In the genomic region with DNA sequence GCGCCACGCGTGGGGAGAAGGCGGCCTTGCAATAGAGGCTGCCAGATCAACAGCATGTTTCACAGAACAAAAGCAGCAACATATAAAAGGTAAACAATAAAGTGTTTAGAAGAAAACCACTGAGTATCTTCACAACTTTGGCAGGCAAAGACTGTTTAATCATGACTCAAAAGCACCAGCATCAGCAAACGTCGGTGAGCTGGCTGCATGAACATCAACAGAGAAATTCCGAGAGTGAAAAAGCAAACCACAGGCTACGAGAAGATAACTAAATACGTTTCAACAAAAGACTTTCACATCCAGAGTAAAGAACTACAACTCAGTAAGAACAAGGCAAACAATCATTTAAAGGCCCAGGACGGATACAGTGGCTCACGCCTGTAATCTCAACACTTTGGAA, we compare ENCODE assay signal across 20 cellular contexts.
A peak's percentile ranks its signal among the peaks of the same experiment; 100 is the strongest.
DNase-seq lines count a peak whose midpoint lies in the region; ATAC-seq and TF ChIP-seq lines count a peak whose summit lies in the region.
"Had no signal": no experiment of that assay in that cellular context is flagged by ENCODE, and none has a peak within 500 bp of the region (broad histone marks: within the 10 kb centered on the region; RNA-seq: fewer than 3 reads in every experiment).

No MANE protein-coding gene starts in this region.

- no peak for ATAC-seq in upper lobe of left lung (ENCODE audit: low FRiP score in 2 of 2)

- TF ChIP-seq CTCF in astrocyte of the cerebellum (IDR thresholded peaks at IDR 0.05; ENCODE audit: low read depth, low read length, missing control alignments) (no peak), fibroblast of mammary gland (conservative IDR thresholded peaks at IDR 0.05; ENCODE audit: control insufficient read depth, insufficient read depth, low read depth, low read length) (no peak), osteoblast (IDR thresholded peaks at IDR 0.05; ENCODE audit: extremely low read depth, low read depth, low read length) (no peak), GM10266 (IDR thresholded peaks at IDR 0.05; ENCODE audit: control insufficient read depth, insufficient read depth, low read depth, missing control alignments) (no peak), upper lobe of left lung (IDR thresholded peaks at IDR 0.05) (no peak)

- no peaks in the 10 kb centered on the region for H4K20me1 ChIP-seq in osteoblast (ENCODE audit: insufficient read depth, low read length)

- H3K4me3 ChIP-seq in astrocyte of the cerebellum (ENCODE audit: low read depth, low read length) (no peak overlapping the region), fibroblast of mammary gland (ENCODE audit: control insufficient read depth, low read depth, low read length) (no peak overlapping the region), osteoblast (ENCODE audit: insufficient read depth, low read length) (no peak overlapping the region), upper lobe of left lung (no peak overlapping the region)
- H3K4me3 ChIP-seq: SJSA1 had no signal

- in situ Hi-C loops in astrocyte of the cerebellum (cut with HindIII; ENCODE audit: low sequenced_read_pairs), result no loop called here

- WGBS in upper lobe of left lung, 2 donors, result 92 to 93% methylated on average over 11 of the region's 11 CpGs

- no peak overlapping the region for H3K4me2 ChIP-seq in osteoblast (ENCODE audit: insufficient read depth, low read length)
- H3K4me2 ChIP-seq: KMS-11 had no signal

- no peaks in the 10 kb centered on the region for H3K79me2 ChIP-seq in osteoblast (ENCODE audit: insufficient read depth, low read length)

- TF ChIP-seq POLR2A in upper lobe of left lung (IDR thresholded peaks at IDR 0.05), result no peak

- no peaks in the 10 kb centered on the region for H3K36me3 ChIP-seq in osteoblast (ENCODE audit: insufficient read depth, low read length)
- peaks cover 0 to 5% (median under 1%) of the 10 kb centered on the region in 4 donors for H3K36me3 ChIP-seq in upper lobe of left lung

- no peak overlapping the region for H3K27ac ChIP-seq in osteoblast (ENCODE audit: low read depth, low read length)
- H3K27ac ChIP-seq in upper lobe of left lung, result no peak overlapping the region
- H3K27ac ChIP-seq: KMS-11, SJSA1 had no signal

- H3K27me3 ChIP-seq in osteoblast (ENCODE audit: insufficient read depth, low read length) (no peaks in the 10 kb centered on the region), upper lobe of left lung (no peaks in the 10 kb centered on the region)
- H3K27me3 ChIP-seq: SJSA1 had no signal

- H3K4me1 ChIP-seq in osteoblast (ENCODE audit: insufficient read depth, low read length), result no peaks in the 10 kb centered on the region
- H3K4me1 ChIP-seq in upper lobe of left lung, result peaks cover 9 to 12% (median 11%) of the 10 kb centered on the region in 4 donors

- H3K9me3 ChIP-seq in osteoblast (ENCODE audit: low read depth, low read length) (peaks cover 2% of the 10 kb centered on the region), upper lobe of left lung (peaks cover 0 to 5% (median 0%) of the 10 kb centered on the region in 4 donors)

- H2AFZ ChIP-seq in osteoblast (ENCODE audit: low read length), result no peak overlapping the region

- no peak for TF ChIP-seq EP300 in upper lobe of left lung (IDR thresholded peaks at IDR 0.05)

- DNase-seq in H4 (ENCODE audit: low spot score), result peak; percentile 95
- DNase-seq in astrocyte of the cerebellum (ENCODE audit: low read depth), result peak; percentile 66
- peak; percentile 75 for DNase-seq in fibroblast of mammary gland (ENCODE audit: low read depth)
- peak; percentile 93 for DNase-seq in osteoblast (ENCODE audit: insufficient read length, low spot score, missing footprints)
- no peak for DNase-seq in SIG-M5 treated with dmso at 0.1 percent for 504 hours (lab: John Stamatoyannopoulos, UW; ENCODE audit: unreplicated experiment)
- DNase-seq in GM10266 (ENCODE audit: extremely low spot score), result no peak
- no peak for DNase-seq in activated CD4-positive, alpha-beta T cell treated with anti-CD3 and anti-CD28 coated beads, Interleukin-2, amount 50 U/mL, for 1 hour
- DNase-seq in upper lobe of left lung, result no peak
- DNase-seq: DMS53, GDM1, HCEC 1CT, MV-4-11, NCI-H1105 treated with DMSO at 0.1 percent for 48 hours, NCI-H1694, NCI-H2081, NCI-H2171 treated with DMSO at 0.1 percent for 48 hours, NCI-H526, OCI-M1 had no signal

Comparison
In these comparisons a context has a peak if more than half of its experiments do, and no peak if none do; other contexts are left out.
1. DNase-seq: peak in H4 (single experiment), astrocyte of the cerebellum (single experiment), fibroblast of mammary gland (single experiment) and osteoblast (single experiment); none in SIG-M5 treated with dmso at 0.1 percent for 504 hours (single experiment), GM10266 (single experiment), activated CD4-positive, alpha-beta T cell treated with anti-CD3 and anti-CD28 coated beads, Interleukin-2, amount 50 U/mL, for 1 hour (single experiment) and upper lobe of left lung (0 of 2).